ENCODE assay signal across 8 cellular contexts in genomic region chr16:67184453-67185002, GRCh38. TPM values are rescaled to one million over a fixed set of nuclear protein-coding genes. Genes with fewer than 3 reads are reported as not detected.
DNase-seq lines count a peak whose midpoint lies in the region; TF ChIP-seq lines count a peak whose summit lies in the region.

No MANE protein-coding gene starts in this region.

- H2AFZ ChIP-seq in Loucy (ENCODE audit: low read length) = peak overlapping the region; percentile 98; the same call in 1 of the 2 replicates

- no peaks in the 10 kb centered on the region for H3K9me2 ChIP-seq in Loucy (replicated peaks; ENCODE audit: low read depth, low read length)

- H3K4me2 ChIP-seq in Loucy (ENCODE audit: low read depth, low read length, poor library complexity, severe bottlenecking) = peak overlapping the region; percentile 81

- H3K9ac ChIP-seq in Loucy (ENCODE audit: low read depth, low read length, poor library complexity, severe bottlenecking) (no peak overlapping the region), mucosa of stomach (ENCODE audit: low read length) (no peak overlapping the region)

- H3K27me3 ChIP-seq in Loucy (ENCODE audit: insufficient read depth, low read length, poor library complexity, severe bottlenecking) (no peaks in the 10 kb centered on the region), mucosa of stomach (ENCODE audit: control insufficient read depth, insufficient read depth, low read length) (no peaks in the 10 kb centered on the region)

- H3K27ac ChIP-seq in cingulate gyrus (ENCODE audit: low read depth, low read length) = peak overlapping the region; percentile 99

- H3F3A ChIP-seq in Loucy (ENCODE audit: low read depth) = no peaks in the 10 kb centered on the region

- peak; percentile 32 for DNase-seq in NCI-H1105 treated with DMSO at 0.1 percent for 48 hours (lab: John Stamatoyannopoulos, UW)
- DNase-seq in NCI-H1105 (lab: John Stamatoyannopoulos, UW) = no peak
- no peak for DNase-seq in activated effector memory CD4-positive, alpha-beta T cell treated with anti-CD3 and anti-CD28 coated beads, Interleukin-2, amount 50 U/mL, for 16 hours
- no peak for DNase-seq in NCI-H226
- no peak for DNase-seq in H4 (ENCODE audit: low spot score)

- H3K79me2 ChIP-seq in Loucy (ENCODE audit: insufficient read depth, low read length) = peaks cover 25% of the 10 kb centered on the region

- peaks cover 20% of the 10 kb centered on the region for H4K20me1 ChIP-seq in Loucy (ENCODE audit: insufficient read depth, low read length, poor library complexity, severe bottlenecking)

- H3K36me3 ChIP-seq in Loucy (ENCODE audit: insufficient read depth, low read length) (no peaks in the 10 kb centered on the region), mucosa of stomach (ENCODE audit: control insufficient read depth, insufficient read depth, low read length) (no peaks in the 10 kb centered on the region)

- H3K4me3 ChIP-seq in Loucy (ENCODE audit: low read length, poor library complexity, severe bottlenecking) = peak overlapping the region; percentile 90
- peak overlapping the region; percentile 75 for H3K4me3 ChIP-seq in mucosa of stomach (ENCODE audit: low read length)

- H3K4me1 ChIP-seq in Loucy (ENCODE audit: insufficient read depth, low read length, poor library complexity, severe bottlenecking) = peaks cover 16% of the 10 kb centered on the region
- H3K4me1 ChIP-seq in mucosa of stomach (ENCODE audit: control insufficient read depth, insufficient read depth, low read length) = peaks cover 22% of the 10 kb centered on the region

- TF ChIP-seq CTCF in Loucy (conservative IDR thresholded peaks at IDR 0.05; ENCODE audit: low read length) = no peak

- H3K9me3 ChIP-seq in Loucy (ENCODE audit: insufficient read depth, low read depth, low read length) (no peaks in the 10 kb centered on the region), mucosa of stomach (ENCODE audit: control insufficient read depth, low read length) (no peaks in the 10 kb centered on the region)

RNA-seq across cellular contexts. Expression of gene MATCAP1, which starts 0.8 kb away (rescaled TPM):
- 3.5 and 4.5 TPM in 2 replicates for total RNA-seq in H4 (2014; rRNA removed; shearing (Covaris generic))

RNA-seq across cellular contexts. Expression of gene EXOC3L1, which starts 5.4 kb away (rescaled TPM):
- not detected in 2 replicates for total RNA-seq in H4 (2014; rRNA removed; shearing (Covaris generic))

RNA-seq across cellular contexts. Expression of gene E2F4, which starts 7.4 kb away (rescaled TPM):
- total RNA-seq in H4 (2014; rRNA removed; shearing (Covaris generic)) = 78.4 and 80.7 TPM in 2 replicates

RNA-seq across cellular contexts. Expression of gene NOL3, which starts 14.2 kb away (rescaled TPM):
- total RNA-seq in H4 (2014; rRNA removed; shearing (Covaris generic)) = 39.4 and 47.9 TPM in 2 replicates

RNA-seq across cellular contexts. Expression of gene ELMO3, which starts 14.4 kb away (rescaled TPM):
- total RNA-seq in H4 (2014; rRNA removed; shearing (Covaris generic)) = 0.06 and 0.29 TPM in 2 replicates
